Comparison of ENCODE assay signal across 13 cellular contexts in the genomic region with DNA sequence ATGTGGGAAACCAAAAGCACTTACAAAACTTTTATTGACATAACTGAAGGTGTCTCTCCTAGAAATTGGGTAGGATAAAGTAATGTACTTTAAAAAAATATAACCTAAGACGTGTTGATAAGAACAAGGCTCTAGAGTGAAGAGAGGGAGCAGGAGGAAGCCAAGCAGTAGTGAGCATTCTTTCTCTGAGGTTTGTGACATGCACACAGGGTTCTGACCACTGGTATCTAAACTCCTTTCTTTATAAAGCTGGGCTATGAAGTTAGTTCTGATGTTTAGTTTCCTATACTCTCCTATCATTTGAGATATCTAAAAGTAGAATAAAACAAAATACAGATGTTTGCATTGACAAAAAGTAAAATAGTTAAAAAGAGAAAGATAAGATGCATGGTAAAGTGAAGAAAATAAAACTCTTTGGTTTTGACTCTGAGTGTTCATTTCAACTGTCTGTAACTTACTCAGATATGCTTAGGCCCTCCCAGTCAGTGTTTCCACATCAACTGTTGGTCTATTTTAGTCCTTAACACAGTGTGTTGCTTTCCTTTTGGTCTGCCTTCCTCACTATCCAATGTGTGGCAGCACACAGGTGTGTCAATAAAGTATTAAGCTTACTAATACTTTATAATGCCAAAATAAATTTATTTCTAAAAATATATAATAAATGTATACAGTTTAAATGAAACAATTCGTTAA.
DNase-seq lines count a peak whose midpoint lies in the region; ATAC-seq and TF ChIP-seq lines count a peak whose summit lies in the region.
"Had no signal": no experiment of that assay in that cellular context is flagged by ENCODE, and none has a peak within 500 bp of the region (broad histone marks: within the 10 kb centered on the region; RNA-seq: fewer than 3 reads in every experiment).

No MANE protein-coding gene starts in this region.

- DNase-seq in Right ventricle myocardium superior (no peak), right atrium auricular region (ENCODE audit: low spot score) (no peak), KBM-7 (peak; percentile 35), transverse colon (no peak), NCI-H226 (no peak), SW480 (ENCODE audit: low spot score) (no peak)
- DNase-seq in activated T-helper 2 cell treated with anti-CD3 and anti-CD28 coated beads, Interferon-gamma antibody, Interleukin-2, Interleukin-4, amounts not matched to agents 10 μg/mL and 5 μg/mL and 100 μg/mL, durations not matched to agents 14 hours and 24 hours and 36 hours (ENCODE audit: low spot score), result no peak
- DNase-seq: NCI-H2081 treated with DMSO at 0.1 percent for 48 hours, pancreas, SHP77 treated with DMSO at 0.1 percent for 48 hours, trophoblast cell had no signal

- H3K4me1 ChIP-seq in right atrium auricular region (peaks cover 0 to 6% of the 10 kb centered on the region in 2 donors), transverse colon (no peaks in the 10 kb centered on the region)
- H3K4me1 ChIP-seq: pancreas had no signal

- intact Hi-C loops in Right ventricle myocardium superior (cut with DNase I) (no loop called here), transverse colon (cut with DNase I; ENCODE audit: low total_unique reads) (no loop called here)
- intact Hi-C loops in activated T-helper 2 cell treated with anti-CD3 and anti-CD28 coated beads, Interferon-gamma antibody, Interleukin-2, Interleukin-4, amounts not matched to agents 10 μg/mL and 5 μg/mL and 100 μg/mL, durations not matched to agents 14 hours and 24 hours and 36 hours (cut with micrococcal nuclease), result loop anchor here (1.0 kb wide), 1 partner anchor 9 kb away; no protein-coding TSS in a partner anchor

- H3K36me3 Mint-ChIP-seq in activated T-helper 2 cell treated with anti-CD3 and anti-CD28 coated beads, Interferon-gamma antibody, Interleukin-2, Interleukin-4, amounts not matched to agents 10 μg/mL and 5 μg/mL and 100 μg/mL, durations not matched to agents 14 hours and 24 hours and 36 hours (ENCODE audit: low read depth), result no peaks in the 10 kb centered on the region

- no peak overlapping the region for H3K4me3 ChIP-seq in right atrium auricular region
- H3K4me3 ChIP-seq in transverse colon, result no peak overlapping the region
- H3K4me3 ChIP-seq: esophagus muscularis mucosa, pancreas had no signal

- no peak overlapping the region for H3K4me3 Mint-ChIP-seq in activated T-helper 2 cell treated with anti-CD3 and anti-CD28 coated beads, Interferon-gamma antibody, Interleukin-2, Interleukin-4, amounts not matched to agents 10 μg/mL and 5 μg/mL and 100 μg/mL, durations not matched to agents 14 hours and 24 hours and 36 hours (ENCODE audit: low read depth)

- H3K27ac ChIP-seq in right atrium auricular region (no peak overlapping the region), transverse colon (no peak overlapping the region)
- H3K27ac ChIP-seq: esophagus muscularis mucosa, pancreas had no signal

- H3K27me3 Mint-ChIP-seq in activated T-helper 2 cell treated with anti-CD3 and anti-CD28 coated beads, Interferon-gamma antibody, Interleukin-2, Interleukin-4, amounts not matched to agents 10 μg/mL and 5 μg/mL and 100 μg/mL, durations not matched to agents 14 hours and 24 hours and 36 hours (ENCODE audit: low read depth), result peaks cover 13% of the 10 kb centered on the region

- H3K27ac Mint-ChIP-seq in activated T-helper 2 cell treated with anti-CD3 and anti-CD28 coated beads, Interferon-gamma antibody, Interleukin-2, Interleukin-4, amounts not matched to agents 10 μg/mL and 5 μg/mL and 100 μg/mL, durations not matched to agents 14 hours and 24 hours and 36 hours, result peak overlapping the region; percentile 67

- no peak for TF ChIP-seq CTCF in right atrium auricular region (IDR thresholded peaks at IDR 0.05)
- TF ChIP-seq CTCF in transverse colon (IDR thresholded peaks at IDR 0.05), result no peak

- H3K36me3 ChIP-seq in right atrium auricular region (no peaks in the 10 kb centered on the region), transverse colon (no peaks in the 10 kb centered on the region)
- H3K36me3 ChIP-seq: esophagus muscularis mucosa, pancreas had no signal

- H3K9me3 ChIP-seq in right atrium auricular region (no peaks in the 10 kb centered on the region), transverse colon (no peaks in the 10 kb centered on the region)
- H3K9me3 ChIP-seq: esophagus muscularis mucosa, pancreas had no signal

- TF ChIP-seq EP300 in transverse colon (IDR thresholded peaks at IDR 0.05; ENCODE audit: low read depth), result no peak

- 56 to 64% methylated on average over 2 of the region's 2 CpGs for WGBS in transverse colon (ENCODE audit: low coverage in 1 of 2), 2 donors

- in situ Hi-C loops in KBM-7 (cut with MboI; ENCODE audit: low pct_unique_long_range_greater_than_20kb, low sequenced_read_pairs) (no loop called here), transverse colon (cut with MboI; ENCODE audit: low pct_ligation_motif_present in 1 of 4, low pct_unique_long_range_greater_than_20kb in 1 of 4, low sequenced_read_pairs in 3 of 4) (no loop called here)

- H3K27me3 ChIP-seq in right atrium auricular region (no peaks in the 10 kb centered on the region), transverse colon (no peaks in the 10 kb centered on the region)
- H3K27me3 ChIP-seq: esophagus muscularis mucosa, pancreas had no signal

- peaks cover 13% of the 10 kb centered on the region for H3K4me1 Mint-ChIP-seq in activated T-helper 2 cell treated with anti-CD3 and anti-CD28 coated beads, Interferon-gamma antibody, Interleukin-2, Interleukin-4, amounts not matched to agents 10 μg/mL and 5 μg/mL and 100 μg/mL, durations not matched to agents 14 hours and 24 hours and 36 hours (ENCODE audit: low read depth)

- no peak for TF ChIP-seq POLR2A in transverse colon (IDR thresholded peaks at IDR 0.05)

- H3K9me3 Mint-ChIP-seq in activated T-helper 2 cell treated with anti-CD3 and anti-CD28 coated beads, Interferon-gamma antibody, Interleukin-2, Interleukin-4, amounts not matched to agents 10 μg/mL and 5 μg/mL and 100 μg/mL, durations not matched to agents 14 hours and 24 hours and 36 hours, result no peaks in the 10 kb centered on the region

- ATAC-seq in Right ventricle myocardium superior (ENCODE audit: poor library complexity), result peak; percentile 93
- no peak for ATAC-seq in HG03097 (IDR thresholded peaks at IDR 0.05; ENCODE audit: low FRiP score, unreplicated experiment)
